ENCODE assay signal across 8 cellular contexts in the genomic region with DNA sequence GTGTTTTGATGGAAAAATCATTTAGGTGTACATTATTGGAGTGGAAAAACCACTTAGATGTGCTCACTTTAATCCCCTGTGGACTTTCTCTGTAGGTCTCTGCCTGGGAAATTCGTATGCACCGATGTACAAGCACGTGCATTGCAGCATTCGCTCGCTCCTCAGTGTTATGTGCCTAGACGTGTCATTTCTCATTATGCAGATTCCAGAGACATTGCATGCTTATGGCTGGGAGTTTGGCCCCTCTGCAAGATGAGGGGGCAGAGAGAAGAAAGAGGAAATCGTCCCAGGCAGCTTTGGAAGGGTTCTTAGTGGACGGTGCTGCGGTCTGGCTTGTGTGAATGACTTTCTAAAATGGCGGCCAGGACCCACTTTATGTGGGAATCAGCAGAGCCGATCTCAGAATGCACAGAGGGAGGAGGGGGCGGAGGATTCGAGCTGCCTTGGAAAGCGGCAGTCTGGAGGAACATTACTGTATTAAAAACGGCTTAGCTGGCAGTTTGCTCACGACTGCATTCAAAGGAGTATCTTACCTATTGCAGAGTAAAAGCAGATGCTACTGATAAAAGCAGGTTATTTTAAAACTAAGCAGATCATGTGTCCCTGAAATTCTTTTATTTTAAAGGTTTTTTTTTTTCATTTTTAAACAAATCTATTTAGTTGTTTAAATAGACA. TPM values are rescaled to one million over a fixed set of nuclear protein-coding genes. Genes with fewer than 3 reads are reported as not detected.
A peak's percentile ranks its signal among the peaks of the same experiment; 100 is the strongest.
DNase-seq lines count a peak whose midpoint lies in the region; ATAC-seq and TF ChIP-seq lines count a peak whose summit lies in the region.

No MANE protein-coding gene starts in this region.

- H3K36me3 ChIP-seq in Karpas-422 (ENCODE audit: insufficient read depth, low read length) (no peaks in the 10 kb centered on the region), Panc1 (ENCODE audit: control insufficient read depth, insufficient read depth, low read length) (peaks cover 4% of the 10 kb centered on the region; the same call in 1 of the 2 replicates), adipocyte (ENCODE audit: control insufficient read depth, insufficient read depth, low read length, severe bottlenecking) (no peaks in the 10 kb centered on the region), rectal smooth muscle tissue (ENCODE audit: control insufficient read depth, insufficient read depth, low read length) (no peaks in the 10 kb centered on the region)

- CTCF ChIA-PET in Panc1 (lab: Charles Lee), result interaction anchor here (0.6 to 0.9 kb wide), 2 partner anchors 15 to 58 kb away, joined by 3 to 4 read pairs; no protein-coding TSS in a partner anchor

- peak overlapping the region; percentile 81 for H3K9ac ChIP-seq in Karpas-422 (ENCODE audit: low read length)
- peak overlapping the region; percentile 98 for H3K9ac ChIP-seq in adipocyte (ENCODE audit: low read length)
- H3K9ac ChIP-seq in rectal smooth muscle tissue (ENCODE audit: low read length), result peak overlapping the region; percentile 66

- no peak overlapping the region for H3K27ac ChIP-seq in Karpas-422 (ENCODE audit: low read length)
- peak overlapping the region; percentile 99 for H3K27ac ChIP-seq in Panc1 (ENCODE audit: low read length)
- peak overlapping the region; percentile 91 for H3K27ac ChIP-seq in rectal smooth muscle tissue (ENCODE audit: low read depth, low read length)

- H3K27me3 ChIP-seq in Karpas-422 (ENCODE audit: low read length), result no peaks in the 10 kb centered on the region
- H3K27me3 ChIP-seq in Panc1 (ENCODE audit: control insufficient read depth, insufficient read depth, low read length), result no peaks in the 10 kb centered on the region
- no peaks in the 10 kb centered on the region for H3K27me3 ChIP-seq in adipocyte (replicated peaks; ENCODE audit: control insufficient read depth, insufficient read depth, low read length)
- no peaks in the 10 kb centered on the region for H3K27me3 ChIP-seq in rectal smooth muscle tissue (ENCODE audit: control insufficient read depth, insufficient read depth, low read length)

- H3K9me2 ChIP-seq in Karpas-422 (replicated peaks; ENCODE audit: insufficient read depth, low read length), result no peaks in the 10 kb centered on the region

- peak; percentile 55 for ATAC-seq in Panc1
- no peak for ATAC-seq in HG03159 (IDR thresholded peaks at IDR 0.05; ENCODE audit: unreplicated experiment)

- H3K4me1 ChIP-seq in Karpas-422 (ENCODE audit: low read length), result peaks cover 67% of the 10 kb centered on the region
- peaks cover 36% of the 10 kb centered on the region for H3K4me1 ChIP-seq in Panc1 (ENCODE audit: control insufficient read depth, insufficient read depth, low read length)
- H3K4me1 ChIP-seq in adipocyte (ENCODE audit: control insufficient read depth, insufficient read depth, low read length), result peaks cover 37% of the 10 kb centered on the region
- peaks cover 10% of the 10 kb centered on the region for H3K4me1 ChIP-seq in rectal smooth muscle tissue (ENCODE audit: control insufficient read depth, insufficient read depth, low read length)

- H3K4me3 ChIP-seq in Karpas-422 (ENCODE audit: low read length) (peak overlapping the region; percentile 72), Panc1 (ENCODE audit: low read depth in 2 of 2, low read length in 2 of 2) (peak overlapping the region; percentile 98), adipocyte (ENCODE audit: low read length) (peak overlapping the region; percentile 94), rectal smooth muscle tissue (ENCODE audit: low read length) (peak overlapping the region; percentile 90)

- POLR2A ChIA-PET in Panc1 (lab: Charles Lee), result interaction anchor here (0.5 kb wide), 2 partner anchors 18 to 34 kb away, joined by 4 to 5 read pairs; no protein-coding TSS in a partner anchor

- H3K4me2 ChIP-seq in Karpas-422 (ENCODE audit: low read depth, low read length, poor library complexity, severe bottlenecking), result peak overlapping the region; percentile 86

- H3K9me3 ChIP-seq in Karpas-422 (ENCODE audit: low read length), result no peaks in the 10 kb centered on the region
- no peaks in the 10 kb centered on the region for H3K9me3 ChIP-seq in Panc1 (ENCODE audit: control insufficient read depth, insufficient read depth, low read depth, low read length)
- no peaks in the 10 kb centered on the region for H3K9me3 ChIP-seq in adipocyte (ENCODE audit: control insufficient read depth, low read length)

- H4K20me1 ChIP-seq in Karpas-422 (ENCODE audit: insufficient read depth, low read depth, low read length), result peaks cover 33% of the 10 kb centered on the region

- no TSS peak for BruUV-seq in Panc1 (replicated peaks; lab: Mats Ljungman, UMichigan)

- in situ Hi-C loops in Panc1 (cut with HindIII; ENCODE audit: low pct_unique_long_range_greater_than_20kb, low sequenced_read_pairs), result no loop called here

- intact Hi-C loops in Panc1 (cut with micrococcal nuclease; ENCODE audit: unreplicated experiment), result no loop called here

- DNase-seq in DMS 273 (lab: John Stamatoyannopoulos, UW; ENCODE audit: unreplicated experiment), result peak; percentile 90
- DNase-seq in Karpas-422, result no peak
- no peak for DNase-seq in Panc1 (ENCODE audit: low read depth, low spot score)
- peak; percentile 73 for DNase-seq in adipocyte (ENCODE audit: low read depth)
- DNase-seq in hypothalamus (lab: John Stamatoyannopoulos, UW), result peak in 36 of 51 donors; percentile 10 to 88 (median 41)
- DNase-seq in GM19240 (ENCODE audit: insufficient read length, low spot score), result no peak

- no peak for TF ChIP-seq CTCF in Panc1 (IDR thresholded peaks at IDR 0.05)

- peaks cover 57% of the 10 kb centered on the region for H3K79me2 ChIP-seq in Karpas-422 (ENCODE audit: low read length)

- H2AFZ ChIP-seq in Karpas-422 (ENCODE audit: low read length), result no peak overlapping the region

RNA-seq across cellular contexts. Expression of a gene that starts 2.4 kb away (rescaled TPM):
- total RNA-seq in Karpas-422 (2014; rRNA removed; shearing (Covaris generic); ENCODE audit: low replicate concordance), result 17.9 and 26.8 TPM in 2 replicates
- total RNA-seq in Panc1 (2021; ENCODE audit: unreplicated experiment), result 58.3 TPM
- polyA plus RNA-seq in Panc1 (2012; ENCODE audit: insufficient read length), result 36.5 TPM

RNA-seq across cellular contexts. Expression of a gene that starts 42.5 kb away (rescaled TPM):
- 5.4 and 6.4 TPM in 2 replicates for total RNA-seq in Karpas-422 (2014; rRNA removed; shearing (Covaris generic); ENCODE audit: low replicate concordance)
- 2.6 TPM for total RNA-seq in Panc1 (2021; ENCODE audit: unreplicated experiment)
- polyA plus RNA-seq in Panc1 (2012; ENCODE audit: insufficient read length), result 2.3 TPM

Comparison
In these comparisons a context has a peak if more than half of its experiments do, and no peak if none do; other contexts are left out.
1. DNase-seq: peak in DMS 273 (single experiment), adipocyte (single experiment) and hypothalamus (36 of 51); none in Karpas-422 (single experiment), Panc1 (single experiment) and GM19240 (single experiment).
2. Peak in every context shown above with its lines, with median percentiles within 50 percentile points of each other: H3K4me3 ChIP-seq and H3K9ac ChIP-seq.